Comparison of ENCODE assay signal across 13 cellular contexts in the genomic region with DNA sequence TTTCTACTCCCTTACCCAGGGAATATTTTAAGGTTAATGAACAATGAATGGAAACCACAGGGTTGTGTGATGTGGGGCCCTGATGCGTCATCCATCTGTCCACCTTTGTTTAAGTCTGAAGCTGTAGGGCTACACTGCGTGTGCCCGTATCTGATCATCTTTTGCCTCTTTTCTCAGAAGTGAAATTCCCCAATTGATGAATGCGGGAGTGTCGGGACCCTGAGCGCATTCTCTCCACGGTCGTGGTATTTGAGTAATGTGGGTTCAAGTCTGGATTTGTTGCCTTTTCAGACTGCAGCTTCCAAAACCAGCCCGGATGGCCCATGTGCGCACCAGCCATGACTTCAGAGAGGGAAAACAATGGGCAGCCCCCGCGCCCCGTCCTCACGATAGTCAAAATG.
DNase-seq lines count a peak whose midpoint lies in the region; ATAC-seq and TF ChIP-seq lines count a peak whose summit lies in the region.
"Had no signal": no experiment of that assay in that cellular context is flagged by ENCODE, and none has a peak within 500 bp of the region (broad histone marks: within the 10 kb centered on the region; RNA-seq: fewer than 3 reads in every experiment).

No MANE protein-coding gene starts in this region.

- H3K36me3 ChIP-seq in heart right ventricle (peaks cover 0 to 32% (median 0%) of the 10 kb centered on the region in 9 donors), left lung (no peaks in the 10 kb centered on the region), upper lobe of right lung (no peaks in the 10 kb centered on the region)

- H3K27me3 ChIP-seq in heart right ventricle (peaks cover 0 to 33% (median 0%) of the 10 kb centered on the region in 7 donors), left lung (peaks cover 0 to 47% of the 10 kb centered on the region in 2 donors), upper lobe of right lung (no peaks in the 10 kb centered on the region)

- ATAC-seq in heart right ventricle (peak in 5 of 8 donors; percentile 3 to 37 (median 13)), left cardiac atrium (no peak), left lung (no peak), upper lobe of right lung (no peak), GM19351 (IDR thresholded peaks at IDR 0.05; ENCODE audit: unreplicated experiment) (no peak)
- ATAC-seq: K562, natural killer cell had no signal

- H3K4me1 ChIP-seq in heart right ventricle (peaks cover 49 to 93% (median 80%) of the 10 kb centered on the region in 9 donors), left lung (peaks cover 8 to 34% of the 10 kb centered on the region in 2 donors), upper lobe of right lung (peaks cover 19% of the 10 kb centered on the region)

- intact Hi-C loops in heart right ventricle (cut with DNase I) (loop anchor here in 4 of 10 donors (5.0 to 10.0 kb wide), 5 partner anchors 75 to 197 kb away; no protein-coding TSS in a partner anchor), left cardiac atrium (cut with DNase I) (loop anchor here (5.0 to 10.0 kb wide), 3 partner anchors 75 to 185 kb away; a partner anchor contains a TSS), left lung (cut with DNase I) (loop anchor here (10.0 kb wide), 1 partner anchor 185 kb away; no protein-coding TSS in a partner anchor), upper lobe of right lung (cut with DNase I) (loop anchor here (10.0 kb wide), 1 partner anchor 195 kb away; no protein-coding TSS in a partner anchor)

- peak in 1 of 2 donors; percentile 2 for DNase-seq in heart right ventricle
- DNase-seq in left cardiac atrium = no peak
- peak; percentile 94 for DNase-seq in SW480 (ENCODE audit: low spot score)
- DNase-seq in left lung = no peak
- no peak for DNase-seq in upper lobe of right lung
- no peak for DNase-seq in NCI-H82 (lab: John Stamatoyannopoulos, UW)
- no peak for DNase-seq in activated CD4-positive, alpha-beta T cell treated with anti-CD3 and anti-CD28 coated beads, Interleukin-2, amount 50 U/mL, for 48 hours
- DNase-seq: activated naive CD8-positive, alpha-beta T cell treated with anti-CD3 and anti-CD28 coated beads, Interleukin-2, amount 10 ng/mL, durations not matched to agents 7 days and 5 days; DMS 273 treated with DMSO at 0.1 percent for 48 hours; natural killer cell; NCI-H2029 treated with DMSO at 0.1 percent for 48 hours had no signal

- no peak for TF ChIP-seq CTCF in heart right ventricle (IDR thresholded peaks at IDR 0.05)
- TF ChIP-seq CTCF in left lung (IDR thresholded peaks at IDR 0.05) = no peak
- no peak for TF ChIP-seq CTCF in upper lobe of right lung (IDR thresholded peaks at IDR 0.05)

- no peaks in the 10 kb centered on the region for H3K9me3 ChIP-seq in heart right ventricle
- H3K9me3 ChIP-seq in left lung = no peaks in the 10 kb centered on the region
- no peaks in the 10 kb centered on the region for H3K9me3 ChIP-seq in upper lobe of right lung

- H3K27ac ChIP-seq in heart right ventricle (peak overlapping the region; percentile 48 to 93 (median 68)), left lung (peak overlapping the region; percentile 14 to 50), upper lobe of right lung (peak overlapping the region; percentile 33)

- WGBS in heart right ventricle, 2 donors = 78 to 81% methylated on average over 14 of the region's 14 CpGs

- H3K4me3 ChIP-seq in heart right ventricle (no peak overlapping the region), left lung (no peak overlapping the region), upper lobe of right lung (no peak overlapping the region)
- H3K4me3 ChIP-seq: K562 had no signal

Comparison
In these comparisons a context has a peak if more than half of its experiments do, and no peak if none do; other contexts are left out.
1. ATAC-seq: peak in heart right ventricle (5 of 8); none in left cardiac atrium (0 of 2), left lung (single experiment), upper lobe of right lung (single experiment) and GM19351 (single experiment).
2. Peak in every context shown above with its lines, with median percentiles within 50 percentile points of each other: H3K27ac ChIP-seq.